ENCODE assay signal across 21 cellular contexts in the genomic region with DNA sequence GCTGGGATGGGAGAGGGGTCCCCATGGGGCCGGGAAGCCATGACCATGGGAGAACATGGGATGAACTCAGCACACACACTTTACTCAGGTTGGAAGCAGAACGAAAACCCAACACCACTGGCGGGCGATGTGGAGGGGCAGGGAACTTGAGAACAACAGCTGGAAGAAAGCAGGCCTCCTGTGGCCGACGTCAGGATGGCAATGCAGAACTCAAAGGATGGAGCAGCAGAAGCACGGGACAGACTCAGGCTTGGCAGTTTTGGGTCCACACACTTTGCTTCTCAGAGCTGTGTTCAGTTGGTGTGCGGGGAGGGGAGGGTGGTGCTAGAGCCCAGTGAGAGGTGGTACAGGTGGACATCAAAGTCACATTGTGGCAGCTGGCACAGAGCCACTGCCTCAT.
DNase-seq lines count a peak whose midpoint lies in the region; ATAC-seq and TF ChIP-seq lines count a peak whose summit lies in the region.
"Had no signal": no experiment of that assay in that cellular context is flagged by ENCODE, and none has a peak within 500 bp of the region (broad histone marks: within the 10 kb centered on the region; RNA-seq: fewer than 3 reads in every experiment).

No MANE protein-coding gene starts in this region.

- H3K9me3 Mint-ChIP-seq in activated CD8-positive, alpha-beta memory T cell treated with anti-CD3 and anti-CD28 coated beads, Interleukin-2, amount 10 ng/mL, durations not matched to agents 7 days and 5 days (ENCODE audit: low read depth) = no peaks in the 10 kb centered on the region
- H3K9me3 Mint-ChIP-seq: CD8-positive, alpha-beta memory T cell had no signal

- POLR2A ChIA-PET in HEK293T (lab: Yijun Ruan, JAX) = no interaction called here

- no peak for ATAC-seq in activated CD8-positive, alpha-beta memory T cell treated with anti-CD3 and anti-CD28 coated beads, Interleukin-2, amount 10 ng/mL, durations not matched to agents 7 days and 5 days

- no peak overlapping the region for H3K4me3 Mint-ChIP-seq in activated CD8-positive, alpha-beta memory T cell treated with anti-CD3 and anti-CD28 coated beads, Interleukin-2, amount 10 ng/mL, durations not matched to agents 7 days and 5 days
- H3K4me3 Mint-ChIP-seq: CD8-positive, alpha-beta memory T cell had no signal

- CTCF ChIA-PET in activated CD8-positive, alpha-beta memory T cell treated with anti-CD3 and anti-CD28 coated beads, Interleukin-2, amount 10 ng/mL, durations not matched to agents 7 days and 5 days (lab: Charles Lee) = no interaction called here
- CTCF ChIA-PET in HEK293T (lab: Yijun Ruan, JAX) = no interaction called here

- no peak overlapping the region for H3K27ac Mint-ChIP-seq in activated CD8-positive, alpha-beta memory T cell treated with anti-CD3 and anti-CD28 coated beads, Interleukin-2, amount 10 ng/mL, durations not matched to agents 7 days and 5 days
- H3K27ac Mint-ChIP-seq: CD8-positive, alpha-beta memory T cell had no signal

- DNase-seq in activated CD8-positive, alpha-beta memory T cell treated with anti-CD3 and anti-CD28 coated beads, Interleukin-2, amount 10 ng/mL, durations not matched to agents 7 days and 5 days = peak; percentile 37
- DNase-seq in activated CD8-positive, alpha-beta memory T cell treated with anti-CD3 and anti-CD28 coated beads, Interleukin-2, amount 50 U/mL, for 48 hours = no peak
- DNase-seq in HEK293T (ENCODE audit: extremely low spot score) = peak; percentile 6
- DNase-seq in germinal center (ENCODE audit: low spot score) = peak; percentile 0
- DNase-seq in posterior vena cava (ENCODE audit: low spot score) = peak; percentile 61
- DNase-seq in AML-193 (lab: John Stamatoyannopoulos, UW) = no peak
- DNase-seq in activated T-cell treated with anti-CD3 and anti-CD28 coated beads for 4 hours = no peak
- no peak for DNase-seq in amniotic stem cell (lab: John Stamatoyannopoulos, UW)
- DNase-seq: 8988T; Calu3; CD8-positive, alpha-beta memory T cell; HCEC 1CT; IMR-90; NCI-H1417; NCI-H1694 treated with DMSO at 0.1 percent for 48 hours; NCI-H2081 treated with DMSO at 0.1 percent for 48 hours; NCI-H2171 treated with DMSO at 0.1 percent for 48 hours; NCI-H524 treated with DMSO at 0.1 percent for 48 hours; OCI-M1; SHP77; SW 1271 had no signal

- intact Hi-C loops in posterior vena cava (cut with DNase I) = no loop called here

- H3K4me1 Mint-ChIP-seq in activated CD8-positive, alpha-beta memory T cell treated with anti-CD3 and anti-CD28 coated beads, Interleukin-2, amount 10 ng/mL, durations not matched to agents 7 days and 5 days = peaks cover 2% of the 10 kb centered on the region
- H3K4me1 Mint-ChIP-seq: CD8-positive, alpha-beta memory T cell had no signal

- no peaks in the 10 kb centered on the region for H3K27me3 Mint-ChIP-seq in activated CD8-positive, alpha-beta memory T cell treated with anti-CD3 and anti-CD28 coated beads, Interleukin-2, amount 10 ng/mL, durations not matched to agents 7 days and 5 days
- H3K27me3 Mint-ChIP-seq: CD8-positive, alpha-beta memory T cell had no signal

- no peaks in the 10 kb centered on the region for H3K36me3 Mint-ChIP-seq in activated CD8-positive, alpha-beta memory T cell treated with anti-CD3 and anti-CD28 coated beads, Interleukin-2, amount 10 ng/mL, durations not matched to agents 7 days and 5 days

TF ChIP-seq in HEK293T, 16 proteins besides CTCF, POLR2A, EP300 and RAD21:
- no peak for TF ChIP-seq FOXK2 (IDR thresholded peaks at IDR 0.05)
- TF ChIP-seq, protein P1, sequence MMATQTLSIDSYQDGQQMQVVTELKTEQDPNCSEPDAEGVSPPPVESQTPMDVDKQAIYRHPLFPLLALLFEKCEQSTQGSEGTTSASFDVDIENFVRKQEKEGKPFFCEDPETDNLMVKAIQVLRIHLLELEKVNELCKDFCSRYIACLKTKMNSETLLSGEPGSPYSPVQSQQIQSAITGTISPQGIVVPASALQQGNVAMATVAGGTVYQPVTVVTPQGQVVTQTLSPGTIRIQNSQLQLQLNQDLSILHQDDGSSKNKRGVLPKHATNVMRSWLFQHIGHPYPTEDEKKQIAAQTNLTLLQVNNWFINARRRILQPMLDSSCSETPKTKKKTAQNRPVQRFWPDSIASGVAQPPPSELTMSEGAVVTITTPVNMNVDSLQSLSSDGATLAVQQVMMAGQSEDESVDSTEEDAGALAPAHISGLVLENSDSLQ (IDR thresholded peaks at IDR 0.05) = no peak
- no peak for TF ChIP-seq ARNT (IDR thresholded peaks at IDR 0.05)
- TF ChIP-seq CTBP1 (IDR thresholded peaks at IDR 0.05; ENCODE audit: borderline replicate concordance) = no peak
- TF ChIP-seq SP1 (IDR thresholded peaks at IDR 0.05) = no peak
- no peak for TF ChIP-seq HDGF (IDR thresholded peaks at IDR 0.05; ENCODE audit: borderline replicate concordance)
- TF ChIP-seq BHLHE40 (IDR thresholded peaks at IDR 0.05; ENCODE audit: borderline replicate concordance) = no peak
- no peak for TF ChIP-seq SUZ12 (IDR thresholded peaks at IDR 0.05)
- no peak for TF ChIP-seq LEF1 (IDR thresholded peaks at IDR 0.05; ENCODE audit: borderline replicate concordance)
- no peak for TF ChIP-seq ELF4 (IDR thresholded peaks at IDR 0.05)
- no peak for TF ChIP-seq TARDBP (IDR thresholded peaks at IDR 0.05)
- no peak for TF ChIP-seq NFRKB (IDR thresholded peaks at IDR 0.05)
- no peak for TF ChIP-seq FOXM1 (IDR thresholded peaks at IDR 0.05; ENCODE audit: borderline replicate concordance)
- no peak for TF ChIP-seq ZNF384 (IDR thresholded peaks at IDR 0.05)
- no peak for TF ChIP-seq FOXA1 (IDR thresholded peaks at IDR 0.05)
- no peak for TF ChIP-seq L3MBTL2 (conservative IDR thresholded peaks at IDR 0.05)

Comparison
In these comparisons a context has a peak if more than half of its experiments do, and no peak if none do; other contexts are left out.
1. DNase-seq: peak in activated CD8-positive, alpha-beta memory T cell treated with anti-CD3 and anti-CD28 coated beads, Interleukin-2, amount 10 ng/mL, durations not matched to agents 7 days and 5 days (single experiment), HEK293T (single experiment), germinal center (single experiment) and posterior vena cava (single experiment); none in activated CD8-positive, alpha-beta memory T cell treated with anti-CD3 and anti-CD28 coated beads, Interleukin-2, amount 50 U/mL, for 48 hours (single experiment), AML-193 (0 of 2), activated T-cell treated with anti-CD3 and anti-CD28 coated beads for 4 hours (single experiment) and amniotic stem cell (single experiment).